In genomic region chr16:67268136-67268579, GRCh38 we compare ENCODE assay signal across 1 cellular context.
A peak's percentile ranks its signal among the peaks of the same experiment; 100 is the strongest.
TF ChIP-seq lines count a peak whose summit lies in the region.

No MANE protein-coding gene starts in this region.

TF ChIP-seq in HepG2, 621 proteins besides CTCF, POLR2A, EP300 and RAD21:
- TF ChIP-seq ZBTB2 (CRISPR knock-in tag; IDR thresholded peaks at IDR 0.05; ENCODE audit: low read depth) = no peak
- 0 out of 2 replicates have a peak, but pooled peaks have one; percentile 12 for TF ChIP-seq ZNF362 (CRISPR knock-in tag; IDR thresholded peaks at IDR 0.05; ENCODE audit: borderline replicate concordance)
